ENCODE assay signal across 1 cellular context in the genomic region with DNA sequence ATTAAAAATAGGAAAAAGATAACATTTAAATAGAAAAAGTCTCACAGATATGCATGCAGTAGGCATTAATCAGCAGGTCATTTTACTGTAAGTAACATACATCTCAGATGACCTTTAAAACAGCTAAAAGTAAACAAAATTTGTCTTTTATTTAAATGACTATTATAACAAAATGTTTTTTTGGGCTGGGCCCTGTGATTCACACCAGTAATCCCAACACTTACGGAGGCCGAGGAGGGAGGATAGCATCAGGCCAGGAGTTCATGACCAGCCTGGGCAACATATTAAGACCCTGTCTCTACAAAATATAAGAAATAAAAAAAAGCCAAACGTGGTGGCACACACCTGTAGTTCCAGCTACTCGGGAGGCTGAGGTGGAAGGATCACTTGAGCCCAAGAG.
TF ChIP-seq lines count a peak whose summit lies in the region.

No MANE protein-coding gene starts in this region.

TF ChIP-seq in WTC11, 78 proteins besides CTCF, POLR2A, EP300 and RAD21 (continued from another document):
- TF ChIP-seq, protein P1, sequence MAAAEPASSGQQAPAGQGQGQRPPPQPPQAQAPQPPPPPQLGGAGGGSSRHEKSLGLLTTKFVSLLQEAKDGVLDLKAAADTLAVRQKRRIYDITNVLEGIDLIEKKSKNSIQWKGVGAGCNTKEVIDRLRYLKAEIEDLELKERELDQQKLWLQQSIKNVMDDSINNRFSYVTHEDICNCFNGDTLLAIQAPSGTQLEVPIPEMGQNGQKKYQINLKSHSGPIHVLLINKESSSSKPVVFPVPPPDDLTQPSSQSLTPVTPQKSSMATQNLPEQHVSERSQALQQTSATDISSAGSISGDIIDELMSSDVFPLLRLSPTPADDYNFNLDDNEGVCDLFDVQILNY (CRISPR knock-in tag; IDR thresholded peaks at IDR 0.05), result no peak
- no peak for TF ChIP-seq CREB1 (CRISPR knock-in tag; IDR thresholded peaks at IDR 0.05)
- TF ChIP-seq SMAD3 (CRISPR knock-in tag; IDR thresholded peaks at IDR 0.05; ENCODE audit: borderline replicate concordance), result no peak
- TF ChIP-seq FOXK1 (CRISPR knock-in tag; IDR thresholded peaks at IDR 0.05), result no peak
- TF ChIP-seq RORB (CRISPR knock-in tag; IDR thresholded peaks at IDR 0.05), result no peak
- TF ChIP-seq GTF2I (CRISPR knock-in tag; conservative IDR thresholded peaks at IDR 0.05), result no peak
- TF ChIP-seq, protein P2, sequence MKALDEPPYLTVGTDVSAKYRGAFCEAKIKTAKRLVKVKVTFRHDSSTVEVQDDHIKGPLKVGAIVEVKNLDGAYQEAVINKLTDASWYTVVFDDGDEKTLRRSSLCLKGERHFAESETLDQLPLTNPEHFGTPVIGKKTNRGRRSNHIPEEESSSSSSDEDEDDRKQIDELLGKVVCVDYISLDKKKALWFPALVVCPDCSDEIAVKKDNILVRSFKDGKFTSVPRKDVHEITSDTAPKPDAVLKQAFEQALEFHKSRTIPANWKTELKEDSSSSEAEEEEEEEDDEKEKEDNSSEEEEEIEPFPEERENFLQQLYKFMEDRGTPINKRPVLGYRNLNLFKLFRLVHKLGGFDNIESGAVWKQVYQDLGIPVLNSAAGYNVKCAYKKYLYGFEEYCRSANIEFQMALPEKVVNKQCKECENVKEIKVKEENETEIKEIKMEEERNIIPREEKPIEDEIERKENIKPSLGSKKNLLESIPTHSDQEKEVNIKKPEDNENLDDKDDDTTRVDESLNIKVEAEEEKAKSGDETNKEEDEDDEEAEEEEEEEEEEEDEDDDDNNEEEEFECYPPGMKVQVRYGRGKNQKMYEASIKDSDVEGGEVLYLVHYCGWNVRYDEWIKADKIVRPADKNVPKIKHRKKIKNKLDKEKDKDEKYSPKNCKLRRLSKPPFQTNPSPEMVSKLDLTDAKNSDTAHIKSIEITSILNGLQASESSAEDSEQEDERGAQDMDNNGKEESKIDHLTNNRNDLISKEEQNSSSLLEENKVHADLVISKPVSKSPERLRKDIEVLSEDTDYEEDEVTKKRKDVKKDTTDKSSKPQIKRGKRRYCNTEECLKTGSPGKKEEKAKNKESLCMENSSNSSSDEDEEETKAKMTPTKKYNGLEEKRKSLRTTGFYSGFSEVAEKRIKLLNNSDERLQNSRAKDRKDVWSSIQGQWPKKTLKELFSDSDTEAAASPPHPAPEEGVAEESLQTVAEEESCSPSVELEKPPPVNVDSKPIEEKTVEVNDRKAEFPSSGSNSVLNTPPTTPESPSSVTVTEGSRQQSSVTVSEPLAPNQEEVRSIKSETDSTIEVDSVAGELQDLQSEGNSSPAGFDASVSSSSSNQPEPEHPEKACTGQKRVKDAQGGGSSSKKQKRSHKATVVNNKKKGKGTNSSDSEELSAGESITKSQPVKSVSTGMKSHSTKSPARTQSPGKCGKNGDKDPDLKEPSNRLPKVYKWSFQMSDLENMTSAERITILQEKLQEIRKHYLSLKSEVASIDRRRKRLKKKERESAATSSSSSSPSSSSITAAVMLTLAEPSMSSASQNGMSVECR (CRISPR knock-in tag; IDR thresholded peaks at IDR 0.05; ENCODE audit: borderline replicate concordance), result no peak
